Comparison of ENCODE assay signal across 29 cellular contexts in genomic region chr19:42333975-42334696, GRCh38. TPM values are rescaled to one million over a fixed set of nuclear protein-coding genes. Genes with fewer than 3 reads are reported as not detected.
"Had no signal": no experiment of that assay in that cellular context is flagged by ENCODE, and none has a peak within 500 bp of the region (broad histone marks: within the 10 kb centered on the region; RNA-seq: fewer than 3 reads in every experiment).

No MANE protein-coding gene starts in this region.

- H3K9me3 ChIP-seq: ascending aorta, colonic mucosa, gastroesophageal sphincter, pancreas, prostate gland, thoracic aorta had no signal

- H3K4me2 ChIP-seq: smooth muscle cell had no signal

- H3K4me3 ChIP-seq: ascending aorta, cardiac muscle cell, colonic mucosa, gastroesophageal sphincter, pancreas, prostate gland, smooth muscle cell, thoracic aorta had no signal

- H3K36me3 ChIP-seq: colonic mucosa, pancreas had no signal

- H3K27ac ChIP-seq: ascending aorta, cardiac muscle cell, colonic mucosa, gastroesophageal sphincter, pancreas, prostate gland, thoracic aorta had no signal

- H3K4me1 ChIP-seq: ascending aorta, colonic mucosa, pancreas, prostate gland had no signal

- DNase-seq: activated CD4-positive, alpha-beta T cell treated with anti-CD3 and anti-CD28 coated beads for 4 hours; activated CD4-positive, alpha-beta T cell treated with anti-CD3 and anti-CD28 coated beads, Interleukin-2, amount 50 U/mL, for 4 hours; activated CD4-positive, CD25-positive, alpha-beta regulatory T cell; activated naive CD4-positive, alpha-beta T cell; activated T-cell treated with anti-CD3 and anti-CD28 coated beads for 4 hours; activated T-cell treated with anti-CD3 and anti-CD28 coated beads, Interleukin-2, amount 50 U/mL, for 72 hours; colonic mucosa; effector memory CD4-positive, alpha-beta T cell; hippocampal formation; immature natural killer cell; kidney; left colon; mammary epithelial cell; naive thymus-derived CD8-positive, alpha-beta T cell; pancreas; stimulated activated CD4-positive, alpha-beta T cell treated with anti-CD3 and anti-CD28 coated beads, Interleukin-1b, Interleukin-23, amount 100 ng/mL, for 48 hours; stimulated activated CD4-positive, alpha-beta T cell treated with anti-CD3 and anti-CD28 coated beads, Interleukin-4, amount 100 ng/mL, for 4 hours; stimulated activated CD8-positive, alpha-beta memory T cell treated with anti-CD3 and anti-CD28 coated beads, Interleukin-4, amount 100 ng/mL, for 48 hours; stimulated activated naive CD4-positive, alpha-beta T cell; T-helper 1 cell; trophoblast cell had no signal

- H3K27me3 ChIP-seq: ascending aorta, cardiac muscle cell, colonic mucosa, gastroesophageal sphincter, pancreas had no signal

- ATAC-seq: activated naive CD4-positive, alpha-beta T cell treated with anti-CD3 and anti-CD28 coated beads, Interleukin-2, amount 50 U/mL, for 72 hours; activated T-cell treated with anti-CD3 and anti-CD28 coated beads, Interleukin-2, amount 50 U/mL, for 72 hours; gastroesophageal sphincter; left colon; naive thymus-derived CD8-positive, alpha-beta T cell; pancreas had no signal

RNA-seq across cellular contexts. Expression of gene TMEM145, which starts 21.0 kb away (rescaled TPM):
- total RNA-seq: ascending aorta; kidney; naive thymus-derived CD8-positive, alpha-beta T cell; smooth muscle cell; thoracic aorta had no signal
- polyA plus RNA-seq: immature natural killer cell; naive thymus-derived CD8-positive, alpha-beta T cell had no signal

RNA-seq across cellular contexts. Expression of gene PRR19, which starts 32.2 kb away (rescaled TPM):
- total RNA-seq: ascending aorta, thoracic aorta had no signal

RNA-seq across cellular contexts. Expression of gene CNFN, which starts 56.0 kb away (rescaled TPM):
- total RNA-seq: activated naive CD4-positive, alpha-beta T cell treated with anti-CD3 and anti-CD28 coated beads, Interleukin-2, amount 50 U/mL, for 72 hours; ascending aorta; liver; naive thymus-derived CD8-positive, alpha-beta T cell; thoracic aorta had no signal
